Comparison of ENCODE assay signal across 8 cellular contexts in the genomic region with DNA sequence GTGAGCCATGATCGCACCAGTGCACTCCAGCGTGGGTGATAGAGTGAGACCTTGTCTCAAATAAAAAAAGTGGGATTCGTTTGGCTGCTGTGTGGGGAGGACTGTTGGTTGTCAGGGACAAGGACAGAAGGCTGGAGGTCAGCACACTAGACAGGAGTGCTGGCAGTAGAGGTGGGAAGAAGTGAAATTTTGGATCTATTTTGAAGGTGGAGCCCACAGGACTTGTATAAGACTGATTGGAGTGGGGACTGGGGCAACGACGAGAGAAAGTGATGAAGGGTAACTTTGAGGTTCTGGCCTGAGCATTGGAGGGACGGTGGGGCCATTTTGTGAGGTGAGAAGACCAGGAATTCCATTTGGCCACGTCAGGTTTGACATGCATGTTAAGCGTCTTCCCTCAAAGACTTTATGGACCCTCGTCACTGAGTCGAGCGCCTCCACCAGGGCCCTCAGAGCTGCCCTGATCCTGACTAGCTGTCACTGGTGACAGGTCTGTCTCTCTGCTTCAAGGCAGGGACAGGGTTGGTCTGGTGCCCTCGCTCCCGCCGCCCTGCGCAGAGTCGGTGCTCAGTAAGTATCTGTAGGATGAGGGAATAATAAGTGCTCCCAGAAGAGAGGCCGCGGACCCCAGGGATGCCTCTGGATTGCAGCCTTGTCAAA. TPM values are rescaled to one million over a fixed set of nuclear protein-coding genes. Genes with fewer than 3 reads are reported as not detected.
DNase-seq lines count a peak whose midpoint lies in the region; ATAC-seq and TF ChIP-seq lines count a peak whose summit lies in the region.

No MANE protein-coding gene starts in this region.

- no peak for DNase-seq in CD4-positive, CD25-positive, alpha-beta regulatory T cell
- DNase-seq in activated T-helper 1 cell treated with anti-CD3 and anti-CD28 coated beads, Interleukin-12 subunit alpha, Interleukin-12 subunit beta, Interleukin-2, Interleukin-4 antibody, amounts not matched to agents 30 ng/mL and 10 ng/mL and 1 ng/mL, durations not matched to agents 14 hours and 24 hours and 36 hours (ENCODE audit: low spot score): no peak
- DNase-seq in hepatocyte (ENCODE audit: low spot score) (peak; percentile 54), SKM-1 (lab: John Stamatoyannopoulos, UW; ENCODE audit: unreplicated experiment) (no peak), KBM-7 (no peak)
- no peak for DNase-seq in stimulated activated effector memory CD8-positive, alpha-beta T cell treated with anti-CD3 and anti-CD28 coated beads, Interleukin-12 subunit alpha, Interleukin-12 subunit beta, amount 100 ng/mL, for 72 hours (ENCODE audit: low spot score in 2 of 2)
- DNase-seq in central memory CD4-positive, alpha-beta T cell: no peak

- intact Hi-C loops in activated T-helper 1 cell treated with anti-CD3 and anti-CD28 coated beads, Interleukin-12 subunit alpha, Interleukin-12 subunit beta, Interleukin-2, Interleukin-4 antibody, amounts not matched to agents 30 ng/mL and 10 ng/mL and 1 ng/mL, durations not matched to agents 14 hours and 24 hours and 36 hours (cut with micrococcal nuclease): loop anchor here (1.0 to 5.0 kb wide), 11 partner anchors 10 to 1082 kb away; partner anchors contain the start of genes JOSD2, VRK3 and ZNF175

- no peaks in the 10 kb centered on the region for H3K27me3 ChIP-seq in CD4-positive, CD25-positive, alpha-beta regulatory T cell (ENCODE audit: control insufficient read depth, insufficient read depth, low read length)
- peaks cover under 1% of the 10 kb centered on the region for H3K27me3 ChIP-seq in hepatocyte

- peaks cover 9% of the 10 kb centered on the region for H3K27me3 Mint-ChIP-seq in CD4-positive, CD25-positive, alpha-beta regulatory T cell
- no peaks in the 10 kb centered on the region for H3K27me3 Mint-ChIP-seq in activated T-helper 1 cell treated with anti-CD3 and anti-CD28 coated beads, Interleukin-12 subunit alpha, Interleukin-12 subunit beta, Interleukin-2, Interleukin-4 antibody, amounts not matched to agents 30 ng/mL and 10 ng/mL and 1 ng/mL, durations not matched to agents 14 hours and 24 hours and 36 hours (ENCODE audit: insufficient read depth)

- H3K36me3 ChIP-seq in CD4-positive, CD25-positive, alpha-beta regulatory T cell (ENCODE audit: control insufficient read depth, insufficient read depth, low read length): peaks cover 13% of the 10 kb centered on the region
- peaks cover 4% of the 10 kb centered on the region for H3K36me3 ChIP-seq in hepatocyte (replicated peaks; ENCODE audit: insufficient read depth, low read depth)

- no peaks in the 10 kb centered on the region for H4K20me1 ChIP-seq in hepatocyte (ENCODE audit: insufficient read depth, poor library complexity, severe bottlenecking)

- H3K4me1 ChIP-seq in CD4-positive, CD25-positive, alpha-beta regulatory T cell (ENCODE audit: control insufficient read depth, insufficient read depth, low read length, poor library complexity, severe bottlenecking): peaks cover 26% of the 10 kb centered on the region
- H3K4me1 ChIP-seq in hepatocyte (ENCODE audit: insufficient read depth): peaks cover 7% of the 10 kb centered on the region

- H3K4me1 Mint-ChIP-seq in CD4-positive, CD25-positive, alpha-beta regulatory T cell: peaks cover 4 to 52% (median 37%) of the 10 kb centered on the region in 4 donors
- H3K4me1 Mint-ChIP-seq in activated T-helper 1 cell treated with anti-CD3 and anti-CD28 coated beads, Interleukin-12 subunit alpha, Interleukin-12 subunit beta, Interleukin-2, Interleukin-4 antibody, amounts not matched to agents 30 ng/mL and 10 ng/mL and 1 ng/mL, durations not matched to agents 14 hours and 24 hours and 36 hours (ENCODE audit: low read depth): peaks cover 28% of the 10 kb centered on the region
- H3K4me1 Mint-ChIP-seq in stimulated activated effector memory CD8-positive, alpha-beta T cell treated with anti-CD3 and anti-CD28 coated beads, Interleukin-12 subunit alpha, Interleukin-12 subunit beta, amount 100 ng/mL, for 72 hours: peaks cover 50% of the 10 kb centered on the region

- no peak for ATAC-seq in CD4-positive, CD25-positive, alpha-beta regulatory T cell (ENCODE audit: low read depth in 2 of 2)
- peak; percentile 3 for ATAC-seq in HG03066 (IDR thresholded peaks at IDR 0.05; ENCODE audit: low read depth, unreplicated experiment)
- ATAC-seq in stimulated activated effector memory CD8-positive, alpha-beta T cell treated with anti-CD3 and anti-CD28 coated beads, Interleukin-12 subunit alpha, Interleukin-12 subunit beta, amount 100 ng/mL, for 72 hours: peak; percentile 4

- in situ Hi-C loops in KBM-7 (cut with MboI; ENCODE audit: low pct_unique_long_range_greater_than_20kb, low sequenced_read_pairs): no loop called here

- peaks cover 0 to 2% (median 0%) of the 10 kb centered on the region in 7 donors for H3K9me3 Mint-ChIP-seq in CD4-positive, CD25-positive, alpha-beta regulatory T cell
- no peaks in the 10 kb centered on the region for H3K9me3 Mint-ChIP-seq in activated T-helper 1 cell treated with anti-CD3 and anti-CD28 coated beads, Interleukin-12 subunit alpha, Interleukin-12 subunit beta, Interleukin-2, Interleukin-4 antibody, amounts not matched to agents 30 ng/mL and 10 ng/mL and 1 ng/mL, durations not matched to agents 14 hours and 24 hours and 36 hours
- no peaks in the 10 kb centered on the region for H3K9me3 Mint-ChIP-seq in stimulated activated effector memory CD8-positive, alpha-beta T cell treated with anti-CD3 and anti-CD28 coated beads, Interleukin-12 subunit alpha, Interleukin-12 subunit beta, amount 100 ng/mL, for 72 hours

- H2AFZ ChIP-seq in hepatocyte: peak overlapping the region; percentile 32

- H3K79me2 ChIP-seq in hepatocyte: peaks cover 20% of the 10 kb centered on the region

- H3K4me2 ChIP-seq in hepatocyte: peak overlapping the region; percentile 84

- peak overlapping the region; percentile 89 for H3K4me3 ChIP-seq in CD4-positive, CD25-positive, alpha-beta regulatory T cell (ENCODE audit: low read depth, low read length)
- H3K4me3 ChIP-seq in hepatocyte: peak overlapping the region; percentile 68

- H3K4me3 Mint-ChIP-seq in CD4-positive, CD25-positive, alpha-beta regulatory T cell: peak overlapping the region; percentile 89 to 100 (median 95)
- H3K4me3 Mint-ChIP-seq in activated T-helper 1 cell treated with anti-CD3 and anti-CD28 coated beads, Interleukin-12 subunit alpha, Interleukin-12 subunit beta, Interleukin-2, Interleukin-4 antibody, amounts not matched to agents 30 ng/mL and 10 ng/mL and 1 ng/mL, durations not matched to agents 14 hours and 24 hours and 36 hours: peak overlapping the region; percentile 92
- H3K4me3 Mint-ChIP-seq in stimulated activated effector memory CD8-positive, alpha-beta T cell treated with anti-CD3 and anti-CD28 coated beads, Interleukin-12 subunit alpha, Interleukin-12 subunit beta, amount 100 ng/mL, for 72 hours: peak overlapping the region; percentile 83

- 22% methylated on average over 18 of the region's 18 CpGs for WGBS in hepatocyte (ENCODE audit: low lambda C conversion rate, missing lambda C conversion rate)

- peak overlapping the region; percentile 71 for H3K27ac ChIP-seq in CD4-positive, CD25-positive, alpha-beta regulatory T cell (ENCODE audit: insufficient read depth, low read length, poor library complexity, severe bottlenecking)
- peak overlapping the region; percentile 40 for H3K27ac ChIP-seq in hepatocyte

- no peak for TF ChIP-seq CTCF in hepatocyte (IDR thresholded peaks at IDR 0.05; ENCODE audit: poor library complexity)

- peaks cover 12% of the 10 kb centered on the region for H3K36me3 Mint-ChIP-seq in CD4-positive, CD25-positive, alpha-beta regulatory T cell
- peaks cover 18% of the 10 kb centered on the region for H3K36me3 Mint-ChIP-seq in activated T-helper 1 cell treated with anti-CD3 and anti-CD28 coated beads, Interleukin-12 subunit alpha, Interleukin-12 subunit beta, Interleukin-2, Interleukin-4 antibody, amounts not matched to agents 30 ng/mL and 10 ng/mL and 1 ng/mL, durations not matched to agents 14 hours and 24 hours and 36 hours (ENCODE audit: low read depth)
- peaks cover 48% of the 10 kb centered on the region for H3K36me3 Mint-ChIP-seq in stimulated activated effector memory CD8-positive, alpha-beta T cell treated with anti-CD3 and anti-CD28 coated beads, Interleukin-12 subunit alpha, Interleukin-12 subunit beta, amount 100 ng/mL, for 72 hours

- H3K9me3 ChIP-seq in CD4-positive, CD25-positive, alpha-beta regulatory T cell (ENCODE audit: control insufficient read depth in 2 of 2, low read length in 2 of 2): no peaks in the 10 kb centered on the region
- H3K9me3 ChIP-seq in hepatocyte (ENCODE audit: low read depth): no peaks in the 10 kb centered on the region

- peak overlapping the region in 2 of 3 donors; percentile 92 to 97 for H3K27ac Mint-ChIP-seq in CD4-positive, CD25-positive, alpha-beta regulatory T cell
- H3K27ac Mint-ChIP-seq in activated T-helper 1 cell treated with anti-CD3 and anti-CD28 coated beads, Interleukin-12 subunit alpha, Interleukin-12 subunit beta, Interleukin-2, Interleukin-4 antibody, amounts not matched to agents 30 ng/mL and 10 ng/mL and 1 ng/mL, durations not matched to agents 14 hours and 24 hours and 36 hours: peak overlapping the region; percentile 96
- peak overlapping the region; percentile 94 for H3K27ac Mint-ChIP-seq in stimulated activated effector memory CD8-positive, alpha-beta T cell treated with anti-CD3 and anti-CD28 coated beads, Interleukin-12 subunit alpha, Interleukin-12 subunit beta, amount 100 ng/mL, for 72 hours

- H3K9me2 ChIP-seq in hepatocyte (replicated peaks; ENCODE audit: insufficient read depth): no peaks in the 10 kb centered on the region

RNA-seq across cellular contexts. Expression of gene CTU1, which starts 0.7 kb away (rescaled TPM):
- total RNA-seq in CD4-positive, CD25-positive, alpha-beta regulatory T cell: 5.9 TPM
- 1 to 10 TPM; 3.4 to 8.0 (median 4.5) TPM for polyA plus RNA-seq in CD4-positive, CD25-positive, alpha-beta regulatory T cell
- 12.5 and 14.0 TPM in 2 replicates for total RNA-seq in activated T-helper 1 cell treated with anti-CD3 and anti-CD28 coated beads, Interleukin-12 subunit alpha, Interleukin-12 subunit beta, Interleukin-2, Interleukin-4 antibody, amounts not matched to agents 30 ng/mL and 10 ng/mL and 1 ng/mL, durations not matched to agents 14 hours and 24 hours and 36 hours
- total RNA-seq in hepatocyte: 6.7 and 7.7 TPM in 2 replicates
- 12.6 and 15.9 TPM in 2 replicates for polyA plus RNA-seq in hepatocyte

RNA-seq across cellular contexts. Expression of gene SIGLEC9, which starts 17.2 kb away (rescaled TPM):
- total RNA-seq in CD4-positive, CD25-positive, alpha-beta regulatory T cell: 1.1 TPM
- polyA plus RNA-seq in CD4-positive, CD25-positive, alpha-beta regulatory T cell: under 1 TPM in 3 of 4 donors, not detected in 1; 0.33 to 0.52 (median 0.37) TPM
- 0.29 and 0.42 TPM in 2 replicates for total RNA-seq in activated T-helper 1 cell treated with anti-CD3 and anti-CD28 coated beads, Interleukin-12 subunit alpha, Interleukin-12 subunit beta, Interleukin-2, Interleukin-4 antibody, amounts not matched to agents 30 ng/mL and 10 ng/mL and 1 ng/mL, durations not matched to agents 14 hours and 24 hours and 36 hours
- total RNA-seq in hepatocyte: 0.20 and 0.77 TPM in 2 replicates
- polyA plus RNA-seq in hepatocyte: 1.4 and 1.5 TPM in 2 replicates

RNA-seq across cellular contexts. Expression of gene KLK14, which starts 24.8 kb away (rescaled TPM):
- total RNA-seq in CD4-positive, CD25-positive, alpha-beta regulatory T cell: 0.35 TPM
- not detected for polyA plus RNA-seq in CD4-positive, CD25-positive, alpha-beta regulatory T cell
- total RNA-seq in activated T-helper 1 cell treated with anti-CD3 and anti-CD28 coated beads, Interleukin-12 subunit alpha, Interleukin-12 subunit beta, Interleukin-2, Interleukin-4 antibody, amounts not matched to agents 30 ng/mL and 10 ng/mL and 1 ng/mL, durations not matched to agents 14 hours and 24 hours and 36 hours: 0.64 and 1.2 TPM in 2 replicates
- 0.13 TPM in 1 of 2 replicates, not detected in the other for total RNA-seq in hepatocyte
- polyA plus RNA-seq in hepatocyte: not detected in 2 replicates

RNA-seq across cellular contexts. Expression of gene SIGLEC7, which starts 34.6 kb away (rescaled TPM):
- total RNA-seq in CD4-positive, CD25-positive, alpha-beta regulatory T cell: not detected
- not detected for polyA plus RNA-seq in CD4-positive, CD25-positive, alpha-beta regulatory T cell
- not detected in 2 replicates for total RNA-seq in activated T-helper 1 cell treated with anti-CD3 and anti-CD28 coated beads, Interleukin-12 subunit alpha, Interleukin-12 subunit beta, Interleukin-2, Interleukin-4 antibody, amounts not matched to agents 30 ng/mL and 10 ng/mL and 1 ng/mL, durations not matched to agents 14 hours and 24 hours and 36 hours
- 0.53 and 0.84 TPM in 2 replicates for total RNA-seq in hepatocyte
- polyA plus RNA-seq in hepatocyte: 0.24 and 0.72 TPM in 2 replicates

RNA-seq across cellular contexts. Expression of gene KLK13, which starts 42.6 kb away (rescaled TPM):
- not detected for total RNA-seq in CD4-positive, CD25-positive, alpha-beta regulatory T cell
- not detected for polyA plus RNA-seq in CD4-positive, CD25-positive, alpha-beta regulatory T cell
- not detected in 2 replicates for total RNA-seq in activated T-helper 1 cell treated with anti-CD3 and anti-CD28 coated beads, Interleukin-12 subunit alpha, Interleukin-12 subunit beta, Interleukin-2, Interleukin-4 antibody, amounts not matched to agents 30 ng/mL and 10 ng/mL and 1 ng/mL, durations not matched to agents 14 hours and 24 hours and 36 hours
- total RNA-seq in hepatocyte: 0.36 TPM in 1 of 2 replicates, not detected in the other
- polyA plus RNA-seq in hepatocyte: 0.52 and 1.0 TPM in 2 replicates

Comparison
In these comparisons a context has a peak if more than half of its experiments do, and no peak if none do; other contexts are left out.
1. ATAC-seq: peak in HG03066 (single experiment) and stimulated activated effector memory CD8-positive, alpha-beta T cell treated with anti-CD3 and anti-CD28 coated beads, Interleukin-12 subunit alpha, Interleukin-12 subunit beta, amount 100 ng/mL, for 72 hours (single experiment); none in CD4-positive, CD25-positive, alpha-beta regulatory T cell (0 of 2).
2. Peak in every context shown above with its lines, with median percentiles within 50 percentile points of each other: H3K27ac Mint-ChIP-seq and H3K4me3 Mint-ChIP-seq.